ENCODE assay signal across 9 cellular contexts in genomic region chr1:186187601-186188000, GRCh38.
DNase-seq lines count a peak whose midpoint lies in the region; ATAC-seq and TF ChIP-seq lines count a peak whose summit lies in the region.
"Had no signal": no experiment of that assay in that cellular context is flagged by ENCODE, and none has a peak within 500 bp of the region (broad histone marks: within the 10 kb centered on the region; RNA-seq: fewer than 3 reads in every experiment).

No MANE protein-coding gene starts in this region.

- no peak overlapping the region for H3K4me3 Mint-ChIP-seq in naive thymus-derived CD4-positive, alpha-beta T cell

- intact Hi-C loops in naive thymus-derived CD4-positive, alpha-beta T cell (cut with micrococcal nuclease), result no loop called here

- POLR2A ChIA-PET in naive thymus-derived CD4-positive, alpha-beta T cell (lab: Charles Lee), result no interaction called here

- H3K36me3 Mint-ChIP-seq in naive thymus-derived CD4-positive, alpha-beta T cell, result no peaks in the 10 kb centered on the region

- H3K27me3 Mint-ChIP-seq in naive thymus-derived CD4-positive, alpha-beta T cell, result peaks cover 4 to 15% (median 9%) of the 10 kb centered on the region in 5 donors

- ATAC-seq in GM19328 (IDR thresholded peaks at IDR 0.05; ENCODE audit: unreplicated experiment) (peak; percentile 39), HG02798 (IDR thresholded peaks at IDR 0.05; ENCODE audit: poor library complexity, unreplicated experiment) (peak; percentile 55)
- peak; percentile 26 for ATAC-seq in naive thymus-derived CD4-positive, alpha-beta T cell

- H4K20me1 ChIP-seq in OCI-LY3 (ENCODE audit: insufficient read depth, low read length), result peaks cover 6% of the 10 kb centered on the region; the same call in 1 of the 2 replicates

- H3K9me3 Mint-ChIP-seq in naive thymus-derived CD4-positive, alpha-beta T cell, result no peaks in the 10 kb centered on the region

- CTCF ChIA-PET in naive thymus-derived CD4-positive, alpha-beta T cell (lab: Charles Lee), result no interaction called here

- H3K4me3 ChIP-seq in OCI-LY3 (ENCODE audit: low read length), result no peak overlapping the region
- no peak overlapping the region for H3K4me3 ChIP-seq in naive thymus-derived CD4-positive, alpha-beta T cell (ENCODE audit: low read length)

- H3K27ac ChIP-seq in OCI-LY3 (ENCODE audit: low read length), result no peak overlapping the region
- no peak overlapping the region for H3K27ac ChIP-seq in naive thymus-derived CD4-positive, alpha-beta T cell (ENCODE audit: low read depth, low read length)

- no peak for TF ChIP-seq CTCF in OCI-LY3 (IDR thresholded peaks at IDR 0.05; ENCODE audit: low read depth, low read length)

- no peak for DNase-seq in naive thymus-derived CD4-positive, alpha-beta T cell
- DNase-seq in NCI-H345 (lab: John Stamatoyannopoulos, UW) (no peak), NCI-H2227 treated with DMSO at 0.1 percent for 48 hours (lab: John Stamatoyannopoulos, UW) (no peak), GM19238 (ENCODE audit: insufficient read length, low spot score) (no peak), inferior parietal cortex (ENCODE audit: extremely low spot score) (no peak)
- DNase-seq: OCI-M1 had no signal

- H3K27me3 ChIP-seq in OCI-LY3 (ENCODE audit: low read depth, low read length), result peaks cover 82% of the 10 kb centered on the region
- no peaks in the 10 kb centered on the region for H3K27me3 ChIP-seq in naive thymus-derived CD4-positive, alpha-beta T cell (ENCODE audit: control insufficient read depth in 2 of 2, insufficient read depth in 2 of 2, low read length in 2 of 2)

- no peaks in the 10 kb centered on the region for H3K79me2 ChIP-seq in OCI-LY3 (ENCODE audit: low read length)

- H3K9me3 ChIP-seq in OCI-LY3 (ENCODE audit: insufficient read depth, low read length), result no peaks in the 10 kb centered on the region
- no peaks in the 10 kb centered on the region for H3K9me3 ChIP-seq in naive thymus-derived CD4-positive, alpha-beta T cell (ENCODE audit: control insufficient read depth in 2 of 3, low read length in 3 of 3)

- H3K4me1 ChIP-seq in OCI-LY3 (ENCODE audit: low read length), result peaks cover 49% of the 10 kb centered on the region
- no peaks in the 10 kb centered on the region for H3K4me1 ChIP-seq in naive thymus-derived CD4-positive, alpha-beta T cell (ENCODE audit: control insufficient read depth in 2 of 2, insufficient read depth in 2 of 2, low read length in 2 of 2)

- H3K27ac Mint-ChIP-seq in naive thymus-derived CD4-positive, alpha-beta T cell, result no peak overlapping the region

- no peak overlapping the region for H3K9ac ChIP-seq in OCI-LY3 (ENCODE audit: low read length)

- no peak overlapping the region for H2AFZ ChIP-seq in OCI-LY3 (ENCODE audit: low read depth, low read length)

- H3K4me2 ChIP-seq in OCI-LY3 (ENCODE audit: low read length), result peak overlapping the region; percentile 38

- no peaks in the 10 kb centered on the region for H3K36me3 ChIP-seq in OCI-LY3 (replicated peaks; ENCODE audit: low read depth, low read length)
- no peaks in the 10 kb centered on the region for H3K36me3 ChIP-seq in naive thymus-derived CD4-positive, alpha-beta T cell (ENCODE audit: control insufficient read depth in 2 of 3, insufficient read depth in 3 of 3, low read length in 3 of 3)

- H3K4me1 Mint-ChIP-seq in naive thymus-derived CD4-positive, alpha-beta T cell, result peaks cover 0 to 19% (median 4%) of the 10 kb centered on the region in 7 donors
